In the genomic region with DNA sequence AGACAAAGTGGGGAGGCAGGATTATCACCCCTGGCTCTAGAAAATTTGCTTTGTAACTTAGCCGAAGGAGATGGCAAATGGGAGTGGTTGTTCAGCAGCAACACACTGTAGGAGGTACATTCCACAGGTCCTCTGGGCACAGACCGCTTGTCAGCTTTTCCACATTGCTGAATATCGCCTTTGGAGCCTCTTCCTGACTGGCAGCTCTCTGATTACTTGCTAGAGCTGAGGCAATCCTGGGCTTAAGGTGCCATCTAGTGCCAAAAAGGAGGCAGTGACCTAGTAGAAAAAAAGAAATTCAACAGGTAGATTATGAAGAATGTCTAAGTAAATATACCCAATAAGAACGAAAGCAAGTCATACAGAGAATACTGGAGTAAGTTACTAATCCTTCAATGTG, we compare ENCODE assay signal across 8 cellular contexts. TPM values are rescaled to one million over a fixed set of nuclear protein-coding genes. Genes with fewer than 3 reads are reported as not detected.
DNase-seq lines count a peak whose midpoint lies in the region; ATAC-seq and TF ChIP-seq lines count a peak whose summit lies in the region.

No MANE protein-coding gene starts in this region.

- H3K4me3 ChIP-seq in breast epithelium (no peak overlapping the region), colonic mucosa (no peak overlapping the region), testis (no peak overlapping the region), coronary artery (no peak overlapping the region)

- TF ChIP-seq POLR2A in breast epithelium (IDR thresholded peaks at IDR 0.05) (no peak), testis (IDR thresholded peaks at IDR 0.05) (no peak)

- ATAC-seq in HG03432 (IDR thresholded peaks at IDR 0.05; ENCODE audit: unreplicated experiment) (no peak), GM18502 (IDR thresholded peaks at IDR 0.05; ENCODE audit: poor library complexity, unreplicated experiment) (no peak)

- no peak overlapping the region for H3K4me3 Mint-ChIP-seq in MCF 10A (ENCODE audit: unreplicated experiment)

- H3K4me1 Mint-ChIP-seq in MCF 10A (ENCODE audit: insufficient read depth, unreplicated experiment) = no peaks in the 10 kb centered on the region

- H3K27ac ChIP-seq in breast epithelium = no peak overlapping the region
- H3K27ac ChIP-seq in colonic mucosa = no peak overlapping the region
- H3K27ac ChIP-seq in testis = no peak overlapping the region
- no peak overlapping the region for H3K27ac ChIP-seq in coronary artery

- H3K27me3 Mint-ChIP-seq in MCF 10A (ENCODE audit: insufficient read depth, unreplicated experiment) = peaks cover 70% of the 10 kb centered on the region

- peak; percentile 55 for DNase-seq in MCF 10A (ENCODE audit: unreplicated experiment)
- DNase-seq in breast epithelium (ENCODE audit: low spot score in 2 of 2) = no peak
- peak; percentile 24 to 73 for DNase-seq in NCI-H524 (lab: John Stamatoyannopoulos, UW)
- DNase-seq in colonic mucosa = no peak
- peak; percentile 36 for DNase-seq in testis
- DNase-seq in coronary artery (ENCODE audit: low spot score) = no peak

- WGBS in testis, 2 donors = 46 to 59% methylated on average over 4 of the region's 4 CpGs

- CTCF ChIA-PET in MCF 10A (lab: Yijun Ruan, JAX) = interaction anchor here (0.6 to 4.9 kb wide), 12 partner anchors 9 to 639 kb away, joined by 3 to 63 read pairs (median 5); partner anchors contain the start of gene EXOG

- H3K9me3 Mint-ChIP-seq in MCF 10A (ENCODE audit: unreplicated experiment) = peaks cover 14% of the 10 kb centered on the region

- no peaks in the 10 kb centered on the region for H3K36me3 Mint-ChIP-seq in MCF 10A (ENCODE audit: insufficient read depth, unreplicated experiment)

- H3K9ac ChIP-seq in colonic mucosa (ENCODE audit: low read depth in 2 of 2, low read length in 2 of 2) = no peak overlapping the region

- BruUV-seq in MCF 10A (replicated peaks; lab: Mats Ljungman, UMichigan) = no TSS peak

- TF ChIP-seq CTCF in MCF 10A (IDR thresholded peaks at IDR 0.05; ENCODE audit: unreplicated experiment) = peak; percentile 59
- no peak for TF ChIP-seq CTCF in breast epithelium (IDR thresholded peaks at IDR 0.05)
- TF ChIP-seq CTCF in colonic mucosa (IDR thresholded peaks at IDR 0.05) = peak; percentile 28
- TF ChIP-seq CTCF in testis (IDR thresholded peaks at IDR 0.05) = no peak
- TF ChIP-seq CTCF in coronary artery (IDR thresholded peaks at IDR 0.05) = no peak

- no peaks in the 10 kb centered on the region for H3K4me1 ChIP-seq in breast epithelium
- H3K4me1 ChIP-seq in colonic mucosa = no peaks in the 10 kb centered on the region
- H3K4me1 ChIP-seq in testis = no peaks in the 10 kb centered on the region

- H3K36me3 ChIP-seq in breast epithelium (no peaks in the 10 kb centered on the region), colonic mucosa (no peaks in the 10 kb centered on the region), testis (ENCODE audit: low read depth, missing control alignments) (no peaks in the 10 kb centered on the region)

- H3K27me3 ChIP-seq in breast epithelium = peaks cover 0 to 15% of the 10 kb centered on the region in 2 donors
- H3K27me3 ChIP-seq in colonic mucosa = no peaks in the 10 kb centered on the region
- no peaks in the 10 kb centered on the region for H3K27me3 ChIP-seq in testis

- H3K27ac Mint-ChIP-seq in MCF 10A (ENCODE audit: low read depth, unreplicated experiment) = no peak overlapping the region

- intact Hi-C loops in MCF 10A (cut with micrococcal nuclease) = loop anchor here (1.0 kb wide), 2 partner anchors 141 to 166 kb away; partner anchors contain the start of gene EXOG
- intact Hi-C loops in breast epithelium (cut with DNase I; ENCODE audit: low total_unique reads) = no loop called here
- intact Hi-C loops in colonic mucosa (cut with DNase I) = no loop called here
- intact Hi-C loops in testis (cut with DNase I; ENCODE audit: low total_unique reads) = no loop called here

- POLR2A ChIA-PET in MCF 10A (lab: Yijun Ruan, JAX) = no interaction called here

- peaks cover 5 to 29% of the 10 kb centered on the region in 2 donors for H3K9me3 ChIP-seq in breast epithelium
- no peaks in the 10 kb centered on the region for H3K9me3 ChIP-seq in colonic mucosa
- no peaks in the 10 kb centered on the region for H3K9me3 ChIP-seq in testis

RNA-seq across cellular contexts. Expression of gene SCN5A, which starts 13.1 kb away (rescaled TPM):
- not detected in 2 replicates for total RNA-seq in MCF 10A (2022)
- total RNA-seq in breast epithelium = under 1 TPM; under 0.01 to 0.33 (median 0.29) TPM
- total RNA-seq in colonic mucosa = under 1 TPM; 0.32 to 0.45 TPM
- total RNA-seq in testis = under 1 TPM; 0.63 to 0.99 TPM
- polyA plus RNA-seq in testis (ENCODE audit: insufficient read depth, low read depth, low replicate concordance) = 0.73 TPM

Comparison
In these comparisons a context has a peak if more than half of its experiments do, and no peak if none do; other contexts are left out.
1. DNase-seq: peak in MCF 10A (single experiment), NCI-H524 (2 of 2) and testis (single experiment); none in breast epithelium (0 of 2), colonic mucosa (single experiment) and coronary artery (single experiment).
2. CTCF ChIP-seq: peak in MCF 10A (single experiment) and colonic mucosa (single experiment); none in breast epithelium (0 of 3), testis (0 of 3) and coronary artery (single experiment).